9 cellular contexts compared by ENCODE assay signal in the genomic region with DNA sequence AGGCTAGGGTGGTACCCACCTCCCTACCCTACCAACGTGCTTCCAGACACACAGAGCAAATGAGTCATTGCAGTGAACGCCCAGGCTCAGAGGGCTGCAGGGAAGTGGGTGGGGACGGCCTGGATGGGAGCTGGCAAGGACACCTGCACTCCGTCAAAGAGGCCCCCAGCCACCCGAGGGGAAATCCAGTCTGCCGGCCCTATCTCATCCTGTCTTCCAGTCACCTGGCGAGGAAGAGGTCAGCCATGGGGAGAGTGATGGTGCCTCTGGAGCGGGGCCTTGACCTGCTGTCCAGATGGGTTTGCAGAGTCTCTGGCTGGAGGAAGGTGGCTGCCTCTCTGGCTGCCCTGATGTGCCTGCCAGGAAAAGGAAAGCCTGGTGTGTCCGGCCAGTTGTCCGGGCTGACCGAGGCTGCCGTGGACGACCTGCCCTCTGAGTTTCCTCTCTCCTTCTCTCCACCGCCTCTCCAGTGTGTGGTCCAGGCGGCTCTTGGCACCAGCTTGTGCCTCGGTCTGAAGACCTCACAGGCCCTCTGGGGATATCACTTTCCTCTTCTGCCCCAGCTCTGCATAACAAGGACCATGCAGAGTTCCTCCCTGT.
DNase-seq lines count a peak whose midpoint lies in the region; TF ChIP-seq lines count a peak whose summit lies in the region.
"Had no signal": no experiment of that assay in that cellular context is flagged by ENCODE, and none has a peak within 500 bp of the region (broad histone marks: within the 10 kb centered on the region; RNA-seq: fewer than 3 reads in every experiment).

No MANE protein-coding gene starts in this region.

- 76% methylated on average over 16 of the region's 16 CpGs for WGBS in liver
- WGBS in tibial nerve, 2 donors: 71 to 73% methylated on average over 16 of the region's 16 CpGs
- WGBS in stomach, 5 donors: 54 to 76% (median 74%) methylated on average over 15 to 16 of the region's 16 CpGs

- H3K36me3 ChIP-seq in liver (ENCODE audit: control insufficient read depth in 4 of 4, insufficient read depth in 3 of 4, low read depth in 1 of 4, low read length in 3 of 4): no peaks in the 10 kb centered on the region
- no peaks in the 10 kb centered on the region for H3K36me3 ChIP-seq in tibial nerve
- no peaks in the 10 kb centered on the region for H3K36me3 ChIP-seq in stomach
- H3K36me3 ChIP-seq: Peyer's patch had no signal

- H3K27me3 ChIP-seq in liver (ENCODE audit: control insufficient read depth in 4 of 4, insufficient read depth in 4 of 4, low read length in 3 of 4) (no peaks in the 10 kb centered on the region), tibial nerve (no peaks in the 10 kb centered on the region), stomach (no peaks in the 10 kb centered on the region)
- H3K27me3 ChIP-seq: Peyer's patch had no signal

- no peak for TF ChIP-seq CTCF in cardiac fibroblast (IDR thresholded peaks at IDR 0.05; ENCODE audit: low read depth, low read length)
- TF ChIP-seq CTCF in liver (IDR thresholded peaks at IDR 0.05; ENCODE audit: low read depth, low read length, missing input control): no peak
- TF ChIP-seq CTCF in tibial nerve (IDR thresholded peaks at IDR 0.05): no peak
- TF ChIP-seq CTCF in stomach (IDR thresholded peaks at IDR 0.05): no peak

- H3K9ac ChIP-seq in liver (ENCODE audit: low read depth in 1 of 2, low read length in 2 of 2): no peak overlapping the region

- intact Hi-C loops in stomach (cut with DNase I; ENCODE audit: low total_unique reads): no loop called here

- no peak overlapping the region for H3K4me3 ChIP-seq in cardiac fibroblast (replicated peaks in 1 of 2; ENCODE audit: low read depth in 2 of 2, low read length in 2 of 2)
- H3K4me3 ChIP-seq in liver (ENCODE audit: low read depth in 1 of 3, low read length in 3 of 3): no peak overlapping the region
- no peak overlapping the region for H3K4me3 ChIP-seq in tibial nerve
- no peak overlapping the region for H3K4me3 ChIP-seq in stomach
- H3K4me3 ChIP-seq: Peyer's patch had no signal

- H3K4me1 ChIP-seq in liver (ENCODE audit: control insufficient read depth in 4 of 4, insufficient read depth in 4 of 4, low read length in 3 of 4) (no peaks in the 10 kb centered on the region), tibial nerve (peaks cover 0 to 8% (median 0%) of the 10 kb centered on the region in 4 donors), stomach (peaks cover 0 to 4% (median 0%) of the 10 kb centered on the region in 4 donors)
- H3K4me1 ChIP-seq: Peyer's patch had no signal

- no peak overlapping the region for H3K27ac ChIP-seq in liver (ENCODE audit: low read depth in 1 of 2, low read length in 2 of 2)
- H3K27ac ChIP-seq in tibial nerve: peak overlapping the region in 1 of 4 donors; percentile 35
- peak overlapping the region in 2 of 5 donors; percentile 3 to 13 for H3K27ac ChIP-seq in stomach
- H3K27ac ChIP-seq: Peyer's patch had no signal

- TF ChIP-seq POLR2A in tibial nerve (IDR thresholded peaks at IDR 0.05) (no peak), stomach (IDR thresholded peaks at IDR 0.05) (no peak)

- H3K9me3 ChIP-seq in liver (ENCODE audit: control insufficient read depth in 4 of 4, low read length in 3 of 4): no peaks in the 10 kb centered on the region
- no peaks in the 10 kb centered on the region for H3K9me3 ChIP-seq in tibial nerve
- H3K9me3 ChIP-seq in stomach: no peaks in the 10 kb centered on the region
- H3K9me3 ChIP-seq: Peyer's patch had no signal

- DNase-seq in NCI-H2029 (lab: John Stamatoyannopoulos, UW) (peak; percentile 20), NCI-H2029 treated with DMSO at 0.1 percent for 48 hours (lab: John Stamatoyannopoulos, UW) (no peak), cardiac fibroblast (ENCODE audit: low read depth in 2 of 2) (peak; percentile 27 to 31), tibial nerve (ENCODE audit: low spot score in 2 of 2) (peak; percentile 6 to 21), NCI-H1694 (lab: John Stamatoyannopoulos, UW) (no peak), stomach (no peak), T-helper 9 cell (no peak)
- DNase-seq: Peyer's patch had no signal

- no peak for TF ChIP-seq RAD21 in liver (IDR thresholded peaks at IDR 0.05)

- TF ChIP-seq EP300 in tibial nerve (IDR thresholded peaks at IDR 0.05) (no peak), stomach (IDR thresholded peaks at IDR 0.05) (no peak)

TF ChIP-seq in liver, 16 proteins besides CTCF, POLR2A, EP300 and RAD21:
- TF ChIP-seq NR2F2 (IDR thresholded peaks at IDR 0.05): peak; percentile 83
- TF ChIP-seq TAF1 (conservative IDR thresholded peaks at IDR 0.05): no peak
TF ChIP-seq in liver: peak in this region for 1.

Comparison
In these comparisons a context has a peak if more than half of its experiments do, and no peak if none do; other contexts are left out.
1. DNase-seq: peak in NCI-H2029 (single experiment), cardiac fibroblast (2 of 2) and tibial nerve (2 of 2); none in NCI-H2029 treated with DMSO at 0.1 percent for 48 hours (single experiment), NCI-H1694 (single experiment), stomach (single experiment) and T-helper 9 cell (single experiment).